Comparison of ENCODE assay signal across 8 cellular contexts in the genomic region with DNA sequence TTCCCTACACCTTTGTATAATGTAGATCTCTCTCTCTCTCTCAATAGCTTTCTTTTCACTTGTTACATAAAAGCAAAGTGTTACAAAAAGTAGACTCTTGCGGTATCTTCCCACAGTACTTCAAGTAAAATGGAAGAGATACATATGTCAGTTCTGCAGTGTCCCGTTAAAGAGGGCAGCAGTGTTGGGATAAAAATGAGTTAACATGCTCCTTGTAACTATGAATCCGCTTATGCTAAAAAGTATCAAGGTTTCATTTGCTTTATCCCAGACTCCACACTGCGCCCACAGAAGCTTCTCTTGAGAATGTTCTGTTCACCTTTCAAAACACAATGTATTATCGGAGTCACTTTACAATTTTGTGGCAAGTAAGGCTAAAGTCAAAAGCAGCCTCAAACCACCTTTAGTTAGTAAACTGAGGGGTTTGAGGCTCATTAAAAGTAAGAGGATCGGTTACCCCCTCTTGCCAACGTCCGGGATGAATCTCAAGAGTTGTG. TPM values are rescaled to one million over a fixed set of nuclear protein-coding genes. Genes with fewer than 3 reads are reported as not detected.
A peak's percentile ranks its signal among the peaks of the same experiment; 100 is the strongest.
DNase-seq lines count a peak whose midpoint lies in the region; ATAC-seq and TF ChIP-seq lines count a peak whose summit lies in the region.

No MANE protein-coding gene starts in this region.

- peak overlapping the region; percentile 96 for H2AFZ ChIP-seq in IMR-90 (replicated peaks; ENCODE audit: low read length, poor library complexity)

- peak overlapping the region; percentile 84 for H2AK9ac ChIP-seq in IMR-90 (replicated peaks; ENCODE audit: low read depth, low read length, poor library complexity)

- H3K79me1 ChIP-seq in IMR-90 (ENCODE audit: low read depth in 1 of 2, low read length in 2 of 2) = peaks cover 7 to 42% of the 10 kb centered on the region in 2 experiments; a peak in 2 of 4 replicates

- peak overlapping the region; percentile 65 for H2AK5ac ChIP-seq in IMR-90 (ENCODE audit: low read depth, low read length)

- peak; percentile 14 for ATAC-seq in GM18517 (IDR thresholded peaks at IDR 0.05; ENCODE audit: unreplicated experiment)
- no peak for ATAC-seq in IMR-90 (ENCODE audit: low read depth)
- peak; percentile 7 for ATAC-seq in left colon
- no peak for ATAC-seq in thoracic aorta (ENCODE audit: insufficient number of reproducible peaks, low FRiP score, low read depth)

- H3K14ac ChIP-seq in IMR-90 (replicated peaks; ENCODE audit: low read depth, low read length) = peak overlapping the region; percentile 79

- DNase-seq in IMR-90 = no peak
- peak; percentile 57 for DNase-seq in astrocyte of the spinal cord (ENCODE audit: low read depth, low spot score)
- DNase-seq in left colon = no peak
- DNase-seq in thoracic aorta (ENCODE audit: low spot score) = no peak
- no peak for DNase-seq in activated CD4-positive, alpha-beta T cell treated with anti-CD3 and anti-CD28 coated beads, Interleukin-2, amount 50 U/mL, for 48 hours
- no peak for DNase-seq in RPMI8226

- peak overlapping the region; percentile 83 for H3K23ac ChIP-seq in IMR-90 (ENCODE audit: low read depth, low read length)

- no peaks in the 10 kb centered on the region for H3K9me3 ChIP-seq in IMR-90 (ENCODE audit: control insufficient read depth, insufficient read depth, low read length)
- no peaks in the 10 kb centered on the region for H3K9me3 ChIP-seq in thoracic aorta

- H3K9ac ChIP-seq in IMR-90 (ENCODE audit: low read depth, low read length) = peak overlapping the region; percentile 99

- H3K27me3 ChIP-seq in IMR-90 (ENCODE audit: control insufficient read depth, insufficient read depth, low read length) (no peaks in the 10 kb centered on the region), thoracic aorta (replicated peaks; ENCODE audit: insufficient read depth) (no peaks in the 10 kb centered on the region)

- no peak overlapping the region; the same call in 1 of the 2 replicates for H2BK20ac ChIP-seq in IMR-90 (ENCODE audit: low read depth, low read length)

- CTCF ChIA-PET in IMR-90 (lab: Yijun Ruan, JAX) = interaction anchor here (0.7 to 1.5 kb wide), 3 partner anchors 12 to 86 kb away, joined by 4 to 7 read pairs (median 6); partner anchors contain the start of gene APBA1

- peak overlapping the region; percentile 85 to 94 for H4K8ac ChIP-seq in IMR-90 (ENCODE audit: low read depth in 2 of 2, low read length in 2 of 2)

- H4K91ac ChIP-seq in IMR-90 (ENCODE audit: insufficient read depth, low read depth, low read length) = peak overlapping the region; percentile 59

- no peaks in the 10 kb centered on the region; the same call in 1 of the 2 replicates for H3K36me3 ChIP-seq in IMR-90 (ENCODE audit: control insufficient read depth, insufficient read depth, low read length)
- no peaks in the 10 kb centered on the region for H3K36me3 ChIP-seq in thoracic aorta

- intact Hi-C loops in IMR-90 (cut with micrococcal nuclease) (loop anchor here (1.0 kb wide), 1 partner anchor 86 kb away; no protein-coding TSS in a partner anchor), left colon (cut with DNase I, micrococcal nuclease) (no loop called here)

- TF ChIP-seq POLR2A in IMR-90 (IDR thresholded peaks at IDR 0.05; ENCODE audit: low read depth, low read length) = no peak

- peak overlapping the region; percentile 87 for H3K56ac ChIP-seq in IMR-90 (ENCODE audit: extremely low read depth, insufficient read depth, low read length)

- H4K5ac ChIP-seq in IMR-90 (ENCODE audit: low read depth, low read length) = peak overlapping the region; percentile 82

- peak overlapping the region; percentile 79 for H3K4ac ChIP-seq in IMR-90 (ENCODE audit: low read depth, low read length)

- POLR2A ChIA-PET in IMR-90 (lab: Charles Lee; ENCODE audit: unreplicated experiment) = interaction anchor here (0.6 to 0.7 kb wide), 2 partner anchors 527 to 688 kb away, joined by 3 read pairs; no protein-coding TSS in a partner anchor

- peaks cover 6% of the 10 kb centered on the region; the same call in 1 of the 2 replicates for H4K20me1 ChIP-seq in IMR-90 (ENCODE audit: insufficient read depth, low read length)

- no peak for TF ChIP-seq RAD21 in IMR-90 (IDR thresholded peaks at IDR 0.05; ENCODE audit: low read length)

- peak overlapping the region; percentile 71 for H3K4me2 ChIP-seq in IMR-90 (ENCODE audit: low read depth, low read length)

- peak overlapping the region; percentile 98 for H3K4me3 ChIP-seq in IMR-90 (ENCODE audit: insufficient read depth, low read depth, low read length)
- H3K4me3 ChIP-seq in astrocyte of the spinal cord (ENCODE audit: low read depth, low read length) = peak overlapping the region; percentile 79
- peak overlapping the region; percentile 77 for H3K4me3 ChIP-seq in thoracic aorta

- WGBS in IMR-90 (ENCODE audit: extremely low coverage in 2 of 2, insufficient read length in 1 of 2), 2 experiments = no CpG with 5 or more reads among the region's 8 CpGs

- dilution Hi-C loops in IMR-90 (cut with HindIII; ENCODE audit: low sequenced_read_pairs, unreplicated experiment) = no loop called here

- H2BK5ac ChIP-seq in IMR-90 (ENCODE audit: low read depth, low read length, poor library complexity, severe bottlenecking) = peak overlapping the region; percentile 96

- in situ Hi-C loops in IMR-90 (cut with MboI; ENCODE audit: low sequenced_read_pairs) = no loop called here
- in situ Hi-C loops in astrocyte of the spinal cord (cut with HindIII; ENCODE audit: low sequenced_read_pairs) = no loop called here

- BruUV-seq in IMR-90 (replicated peaks; lab: Mats Ljungman, UMichigan) = TSS peak; percentile 29

- H2BK120ac ChIP-seq in IMR-90 (ENCODE audit: low read depth, low read length) = peak overlapping the region; percentile 12

- peaks cover 1% of the 10 kb centered on the region; the same call in 1 of the 2 replicates for H3K4me1 ChIP-seq in IMR-90 (ENCODE audit: control insufficient read depth, insufficient read depth, low read length)
- peaks cover 11 to 13% of the 10 kb centered on the region in 2 donors for H3K4me1 ChIP-seq in thoracic aorta (ENCODE audit: control insufficient read depth in 1 of 2, low read depth in 2 of 2)

- H3K27ac ChIP-seq in 22Rv1 = peak overlapping the region; percentile 83
- peak overlapping the region; percentile 98 for H3K27ac ChIP-seq in IMR-90 (ENCODE audit: insufficient read depth, low read length)
- peak overlapping the region; percentile 88 to 90 for H3K27ac ChIP-seq in thoracic aorta

- no peaks in the 10 kb centered on the region for H3K9me1 ChIP-seq in IMR-90 (ENCODE audit: insufficient read depth, low read length)

- H3K18ac ChIP-seq in IMR-90 (ENCODE audit: low read depth, low read length) = peak overlapping the region; percentile 89

- TF ChIP-seq CTCF in 22Rv1 (IDR thresholded peaks at IDR 0.05) (no peak), IMR-90 (conservative IDR thresholded peaks at IDR 0.05; ENCODE audit: low read depth, low read length) (no peak), astrocyte of the spinal cord (IDR thresholded peaks at IDR 0.05; ENCODE audit: low read depth, low read length) (no peak), thoracic aorta (IDR thresholded peaks at IDR 0.05) (no peak)

- H2BK15ac ChIP-seq in IMR-90 (ENCODE audit: low read depth, low read length) = no peak overlapping the region

TF ChIP-seq in IMR-90, 13 proteins besides CTCF, POLR2A, EP300 and RAD21:
- no peak for TF ChIP-seq CEBPB (IDR thresholded peaks at IDR 0.05; ENCODE audit: low read depth, low read length)

RNA-seq across cellular contexts. Expression of gene PTAR1, which starts 0.8 kb away (rescaled TPM):
- 110 and 115 TPM in 2 replicates for total RNA-seq in IMR-90 (2012; rRNA removed)
- 7.5 and 10.6 TPM in 2 replicates for polyA plus RNA-seq in IMR-90 (2012; rRNA removed)
- polyA plus RNA-seq in IMR-90 (2012; cell fraction: cytosol; rRNA removed) = 0.92 and 1.3 TPM in 2 replicates
- polyA plus RNA-seq in IMR-90 (2012; cell fraction: nucleus; rRNA removed; ENCODE audit: low replicate concordance) = 3.0 and 27.1 TPM in 2 replicates
- total RNA-seq in left colon = 10 to 100 TPM; 52.7 to 69.3 TPM
- total RNA-seq in thoracic aorta = 10 to 100 TPM; 55.1 to 55.5 TPM

Comparison
In these comparisons a context has a peak if more than half of its experiments do, and no peak if none do; other contexts are left out.
1. ATAC-seq: peak in GM18517 (single experiment) and left colon (single experiment); none in IMR-90 (single experiment) and thoracic aorta (single experiment).
2. Peak in every context shown above with its lines, with median percentiles within 50 percentile points of each other: H3K27ac ChIP-seq and H3K4me3 ChIP-seq.